Comparison of ENCODE assay signal across 24 cellular contexts in the genomic region with DNA sequence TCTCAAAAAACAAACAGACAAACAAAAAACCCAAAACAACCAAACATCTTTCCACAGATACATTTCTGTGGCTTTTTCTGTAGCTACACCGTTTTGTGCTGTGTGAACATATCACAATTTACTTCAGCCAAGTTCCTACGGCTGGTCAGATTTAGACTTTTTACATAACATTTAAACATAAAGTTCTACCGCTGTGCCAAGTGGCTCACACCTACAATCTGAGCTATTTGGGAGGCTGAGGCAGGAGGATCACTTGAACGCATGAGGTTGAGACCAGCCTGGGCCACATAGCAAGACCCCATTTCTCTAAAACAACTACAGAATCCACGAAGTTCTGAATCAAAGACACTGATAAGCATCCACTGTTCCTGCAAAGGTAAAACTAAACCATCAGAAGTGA.
"Had no signal": no experiment of that assay in that cellular context is flagged by ENCODE, and none has a peak within 500 bp of the region (broad histone marks: within the 10 kb centered on the region; RNA-seq: fewer than 3 reads in every experiment).

No MANE protein-coding gene starts in this region.

- H3K27ac Mint-ChIP-seq: natural killer cell treated with Interleukin-12 subunit alpha and Interleukin-12 subunit beta and Interleukin-15 and Interleukin-18, amount 100 ng/mL, for 72 hours; stimulated activated memory B cell treated with anti-CD40 and anti-IgM and Interleukin-4, amounts not matched to agents 10 μg/mL and 1 μg/mL and 100 μg/mL, for 72 hours had no signal

- H3K36me3 Mint-ChIP-seq: natural killer cell treated with Interleukin-12 subunit alpha and Interleukin-12 subunit beta and Interleukin-15 and Interleukin-18, amount 100 ng/mL, for 72 hours had no signal

- H3K27me3 ChIP-seq: colonic mucosa, dorsolateral prefrontal cortex, esophagus muscularis mucosa, gastroesophageal sphincter, spleen, testis, tibial nerve had no signal

- H3K4me3 ChIP-seq: colonic mucosa, dorsolateral prefrontal cortex, esophagus muscularis mucosa, gastroesophageal sphincter, lung, psoas muscle, spleen, testis, tibial nerve had no signal

- H3K9me3 ChIP-seq: colonic mucosa, esophagus muscularis mucosa, gastroesophageal sphincter, psoas muscle, spleen, testis, tibial nerve had no signal

- H3K9me3 Mint-ChIP-seq: natural killer cell treated with Interleukin-12 subunit alpha and Interleukin-12 subunit beta and Interleukin-15 and Interleukin-18, amount 100 ng/mL, for 72 hours; stimulated activated memory B cell treated with anti-CD40 and anti-IgM and Interleukin-4, amounts not matched to agents 10 μg/mL and 1 μg/mL and 100 μg/mL, for 72 hours; stimulated activated naive CD8-positive, alpha-beta T cell treated with anti-CD3 and anti-CD28 coated beads, Interleukin-15, Interleukin-2, amounts not matched to agents 100 ng/mL and 50 ng/mL, for 24 hours had no signal

- H3K4me3 Mint-ChIP-seq: natural killer cell treated with Interleukin-12 subunit alpha and Interleukin-12 subunit beta and Interleukin-15 and Interleukin-18, amount 100 ng/mL, for 72 hours; stimulated activated memory B cell treated with anti-CD40 and anti-IgM and Interleukin-4, amounts not matched to agents 10 μg/mL and 1 μg/mL and 100 μg/mL, for 72 hours; stimulated activated naive CD8-positive, alpha-beta T cell treated with anti-CD3 and anti-CD28 coated beads, Interleukin-15, Interleukin-2, amounts not matched to agents 100 ng/mL and 50 ng/mL, for 24 hours had no signal

- H3K4me1 Mint-ChIP-seq: stimulated activated memory B cell treated with anti-CD40 and anti-IgM and Interleukin-4, amounts not matched to agents 10 μg/mL and 1 μg/mL and 100 μg/mL, for 72 hours had no signal

- ATAC-seq: gastroesophageal sphincter; left cardiac atrium; left ventricle myocardium superior; natural killer cell treated with Interleukin-12 subunit alpha and Interleukin-12 subunit beta and Interleukin-15 and Interleukin-18, amount 100 ng/mL, for 72 hours; psoas muscle; sciatic nerve; stimulated activated memory B cell treated with anti-CD40 and anti-IgM and Interleukin-4, amounts not matched to agents 10 μg/mL and 1 μg/mL and 100 μg/mL, for 72 hours had no signal

- H3K4me1 ChIP-seq: colonic mucosa, esophagus muscularis mucosa, gastroesophageal sphincter, testis, tibial nerve had no signal

- FAIRE-seq: endometrium, kidney had no signal

- H3K27me3 Mint-ChIP-seq: natural killer cell treated with Interleukin-12 subunit alpha and Interleukin-12 subunit beta and Interleukin-15 and Interleukin-18, amount 100 ng/mL, for 72 hours; stimulated activated memory B cell treated with anti-CD40 and anti-IgM and Interleukin-4, amounts not matched to agents 10 μg/mL and 1 μg/mL and 100 μg/mL, for 72 hours; stimulated activated naive CD8-positive, alpha-beta T cell treated with anti-CD3 and anti-CD28 coated beads, Interleukin-15, Interleukin-2, amounts not matched to agents 100 ng/mL and 50 ng/mL, for 24 hours had no signal

- DNase-seq: colonic mucosa; dorsolateral prefrontal cortex; effector CD8-positive, alpha-beta T cell; kidney; left cardiac atrium; left ventricle myocardium superior; midbrain; psoas muscle; retina; spleen; stimulated activated CD4-positive, alpha-beta T cell treated with anti-CD3 and anti-CD28 coated beads, Interleukin-15, amount 100 ng/mL, for 24 hours; stimulated activated CD4-positive, alpha-beta T cell treated with anti-CD3 and anti-CD28 coated beads, Interleukin-1b, Interleukin-23, amount 100 ng/mL, for 48 hours; stimulated activated CD4-positive, alpha-beta T cell treated with anti-CD3 and anti-CD28 coated beads, Interleukin-4, amount 100 ng/mL, for 24 hours; testis had no signal

- H3K27ac ChIP-seq: colonic mucosa, epithelial cell of prostate, esophagus muscularis mucosa, gastroesophageal sphincter, spleen, testis, tibial nerve had no signal
